14 cellular contexts compared by ENCODE assay signal in the genomic region with DNA sequence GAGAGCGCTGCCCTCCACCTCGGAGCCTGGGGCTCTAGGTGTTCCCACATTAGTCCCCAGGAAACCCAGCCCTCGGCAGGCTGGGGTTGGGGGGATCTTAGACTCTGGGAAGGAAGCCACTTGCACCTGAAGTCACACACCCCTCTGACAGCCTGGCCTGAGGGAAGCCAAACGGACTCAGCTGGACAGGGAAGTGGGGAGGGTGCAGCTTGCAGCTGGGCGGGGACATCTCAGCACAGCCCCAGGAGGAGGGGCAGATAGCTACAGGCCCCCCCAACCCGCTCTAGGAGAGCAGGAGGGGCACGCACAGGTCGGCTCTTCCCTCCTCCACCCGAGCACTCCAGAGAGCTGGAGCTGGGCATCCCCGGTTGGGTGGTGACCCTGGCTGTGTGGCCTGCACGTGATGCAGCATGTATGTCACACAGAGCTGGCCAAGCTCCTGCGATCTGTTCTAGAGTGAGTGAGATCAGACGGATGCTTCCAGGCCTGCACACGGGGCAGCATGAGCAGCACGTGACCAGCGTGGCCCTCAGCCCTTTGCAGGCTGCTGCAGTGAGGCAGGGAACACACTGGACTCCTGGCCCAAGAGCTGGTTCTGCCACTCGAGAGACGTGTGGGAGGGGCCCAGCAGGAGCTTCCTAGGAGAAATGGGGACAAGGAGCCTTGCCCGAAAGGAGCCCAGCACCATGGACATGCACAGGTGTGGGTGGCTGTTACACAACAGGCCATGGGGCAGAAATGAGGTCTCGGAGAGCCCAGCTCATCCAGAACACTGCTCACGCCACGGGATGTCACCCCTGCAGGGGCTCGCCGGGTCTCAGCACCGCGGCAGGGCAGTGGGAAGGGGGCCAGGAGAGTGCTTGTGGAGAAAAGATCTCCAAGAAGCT. TPM values are rescaled to one million over a fixed set of nuclear protein-coding genes. Genes with fewer than 3 reads are reported as not detected.
A peak's percentile ranks its signal among the peaks of the same experiment; 100 is the strongest.
DNase-seq lines count a peak whose midpoint lies in the region; ATAC-seq and TF ChIP-seq lines count a peak whose summit lies in the region.
"Had no signal": no experiment of that assay in that cellular context is flagged by ENCODE, and none has a peak within 500 bp of the region (broad histone marks: within the 10 kb centered on the region; RNA-seq: fewer than 3 reads in every experiment).

No MANE protein-coding gene starts in this region.

- no peak for DNase-seq in RWPE1 (ENCODE audit: low spot score)
- DNase-seq in medulla oblongata (ENCODE audit: extremely low spot score) = peak; percentile 76
- DNase-seq in upper lobe of left lung = peak in 1 of 2 donors; percentile 86
- no peak for DNase-seq in germinal center (ENCODE audit: low spot score)
- DNase-seq in stimulated activated CD4-positive, alpha-beta T cell treated with anti-CD3 and anti-CD28 coated beads, Interleukin-4, amount 100 ng/mL, for 1 hour = no peak
- DNase-seq in activated naive CD4-positive, alpha-beta T cell treated with anti-CD3 and anti-CD28 coated beads, Interleukin-2, amount 50 U/mL, for 16 hours = no peak
- no peak for DNase-seq in KBM-7
- DNase-seq: activated T-cell treated with anti-CD3 and anti-CD28 coated beads, Interleukin-2, amount 50 U/mL, for 48 hours; CD4-positive, alpha-beta memory T cell; Kasumi-1; NCI-H2107; NK-92 treated with Interleukin-12 subunit alpha and Interleukin-12 subunit beta, amount 100 ng/mL, for 24 hours had no signal

- TF ChIP-seq EP300 in gastroesophageal sphincter (IDR thresholded peaks at IDR 0.05) (no peak), upper lobe of left lung (IDR thresholded peaks at IDR 0.05) (peak in 1 of 4 donors; percentile 28)

- WGBS in gastroesophageal sphincter (ENCODE audit: low coverage in 1 of 2), 2 donors = 20 to 69% methylated on average over 1 to 11 of the region's 26 CpGs
- WGBS in upper lobe of left lung, 2 donors = 72 to 74% methylated on average over 10 to 25 of the region's 26 CpGs

- in situ Hi-C loops in KBM-7 (cut with MboI; ENCODE audit: low pct_unique_long_range_greater_than_20kb, low sequenced_read_pairs) = no loop called here

- POLR2A ChIA-PET in RWPE1 (lab: Yijun Ruan, JAX; ENCODE audit: low non-redundant PET) = interaction anchor here (0.5 to 0.6 kb wide), 3 partner anchors 25 to 339 kb away, joined by 3 to 4 read pairs (median 3); partner anchors contain the start of gene COQ9

- no peak for TF ChIP-seq CTCF in RWPE1 (conservative IDR thresholded peaks at IDR 0.05; ENCODE audit: low read depth)
- no peak for TF ChIP-seq CTCF in gastroesophageal sphincter (IDR thresholded peaks at IDR 0.05)
- no peak for TF ChIP-seq CTCF in upper lobe of left lung (IDR thresholded peaks at IDR 0.05)

- H3K4me3 ChIP-seq in gastroesophageal sphincter = no peak overlapping the region
- no peak overlapping the region for H3K4me3 ChIP-seq in upper lobe of left lung

- ATAC-seq in gastroesophageal sphincter = peak; percentile 90
- peak; percentile 39 to 84 for ATAC-seq in upper lobe of left lung (ENCODE audit: low FRiP score in 2 of 2)
- ATAC-seq: activated CD4-positive, CD25-positive, alpha-beta regulatory T cell treated with anti-CD3 and anti-CD28 coated beads, Interleukin-2, amount 50 U/mL, for 24 hours had no signal

- CTCF ChIA-PET in RWPE1 (lab: Yijun Ruan, JAX) = no interaction called here

- H3K27ac ChIP-seq in RWPE1 (peak overlapping the region; percentile 35), gastroesophageal sphincter (peak overlapping the region in 3 of 4 donors; percentile 54 to 60 (median 55)), upper lobe of left lung (peak overlapping the region; percentile 20 to 71 (median 46))

- H3K27me3 ChIP-seq in gastroesophageal sphincter (no peaks in the 10 kb centered on the region), upper lobe of left lung (no peaks in the 10 kb centered on the region)

- H3K4me1 ChIP-seq in gastroesophageal sphincter (peaks cover 0 to 40% (median 3%) of the 10 kb centered on the region in 3 donors), upper lobe of left lung (peaks cover 17 to 30% (median 25%) of the 10 kb centered on the region in 4 donors)

- no peaks in the 10 kb centered on the region for H3K9me3 ChIP-seq in gastroesophageal sphincter
- H3K9me3 ChIP-seq in upper lobe of left lung = no peaks in the 10 kb centered on the region

- H3K36me3 ChIP-seq in gastroesophageal sphincter (peaks cover 0 to 86% of the 10 kb centered on the region in 2 donors), upper lobe of left lung (peaks cover 0 to 71% (median 28%) of the 10 kb centered on the region in 4 donors)

- no peak for TF ChIP-seq POLR2A in gastroesophageal sphincter (IDR thresholded peaks at IDR 0.05)
- TF ChIP-seq POLR2A in upper lobe of left lung (IDR thresholded peaks at IDR 0.05) = no peak

RNA-seq across cellular contexts. Expression of gene KIFC3, which starts 15.4 kb away (rescaled TPM):
- total RNA-seq in gastroesophageal sphincter (10 to 100 TPM; 17.4 to 78.4 (median 36.2) TPM), upper lobe of left lung (100 to 1,000 TPM in 4 of 6 donors, 10 to 100 TPM in 2; 82.6 to 340 (median 110) TPM)

RNA-seq across cellular contexts. Expression of gene KATNB1, which starts 51.3 kb away (rescaled TPM):
- total RNA-seq in gastroesophageal sphincter (10 to 100 TPM in 3 of 4 donors, 1 to 10 TPM in 1; 6.4 to 21.5 (median 11.1) TPM), upper lobe of left lung (10 to 100 TPM; 19.6 to 26.6 (median 21.5) TPM)
